Comparison of ENCODE assay signal across 8 cellular contexts in the genomic region with DNA sequence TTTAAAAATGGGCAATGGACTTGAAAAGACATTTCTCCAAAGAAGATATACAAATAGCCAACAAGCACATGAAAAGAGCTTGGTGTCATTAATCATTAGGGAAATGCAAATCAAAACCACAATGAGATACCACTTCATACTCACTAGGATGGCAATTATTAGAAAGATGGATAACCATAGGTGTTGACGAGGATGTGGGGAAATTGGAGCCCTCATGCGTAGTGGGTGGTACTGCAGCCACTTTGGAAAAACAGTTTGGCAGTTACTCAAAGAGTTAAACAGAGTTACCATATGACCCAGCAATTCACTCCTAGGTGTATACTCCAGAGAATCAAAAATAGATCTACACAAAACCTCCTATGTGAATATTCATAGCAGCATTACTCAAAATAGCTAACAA.
"Had no signal": no experiment of that assay in that cellular context is flagged by ENCODE, and none has a peak within 500 bp of the region (broad histone marks: within the 10 kb centered on the region; RNA-seq: fewer than 3 reads in every experiment).

No MANE protein-coding gene starts in this region.

- H2AFZ ChIP-seq: GM23248 had no signal

- H3K27ac ChIP-seq: GM23248, HL-60 had no signal

- H3K9ac ChIP-seq: GM23248 had no signal

- FAIRE-seq: H54, HepG2 had no signal

- H3K4me3 ChIP-seq: GM23248 had no signal

- ATAC-seq: HepG2 had no signal

- DNase-seq: GM23248, GOT3, H9, HCEC 1CT, KG1 had no signal
